In the genomic region with DNA sequence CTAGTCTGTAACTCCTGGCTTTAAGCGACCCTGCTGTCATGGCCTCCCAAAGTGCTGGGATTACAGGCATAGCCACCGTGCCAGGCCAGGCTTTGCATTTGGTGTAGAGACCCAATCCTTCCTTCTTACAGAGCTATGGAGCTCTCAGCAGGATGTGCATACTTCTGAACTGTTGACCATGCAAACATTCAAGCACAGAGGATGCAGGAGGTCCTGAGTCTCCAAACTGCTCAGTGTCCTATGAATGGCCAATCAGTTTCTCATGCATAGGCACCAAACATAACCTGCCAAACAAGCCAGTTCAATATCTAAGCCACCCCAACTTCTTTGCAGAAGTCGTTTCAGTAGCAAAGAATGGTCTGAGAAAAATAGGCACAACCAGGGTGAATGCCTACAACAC, we compare ENCODE assay signal across 1 cellular context.
TF ChIP-seq lines count a peak whose summit lies in the region.

No MANE protein-coding gene starts in this region.

TF ChIP-seq in H1, 55 proteins besides CTCF, POLR2A, EP300 and RAD21:
- TF ChIP-seq BACH1 (IDR thresholded peaks at IDR 0.05; ENCODE audit: low read length) = no peak
TF ChIP-seq in H1: peak in this region for 0.
